ENCODE assay signal across 2 cellular contexts in the genomic region with DNA sequence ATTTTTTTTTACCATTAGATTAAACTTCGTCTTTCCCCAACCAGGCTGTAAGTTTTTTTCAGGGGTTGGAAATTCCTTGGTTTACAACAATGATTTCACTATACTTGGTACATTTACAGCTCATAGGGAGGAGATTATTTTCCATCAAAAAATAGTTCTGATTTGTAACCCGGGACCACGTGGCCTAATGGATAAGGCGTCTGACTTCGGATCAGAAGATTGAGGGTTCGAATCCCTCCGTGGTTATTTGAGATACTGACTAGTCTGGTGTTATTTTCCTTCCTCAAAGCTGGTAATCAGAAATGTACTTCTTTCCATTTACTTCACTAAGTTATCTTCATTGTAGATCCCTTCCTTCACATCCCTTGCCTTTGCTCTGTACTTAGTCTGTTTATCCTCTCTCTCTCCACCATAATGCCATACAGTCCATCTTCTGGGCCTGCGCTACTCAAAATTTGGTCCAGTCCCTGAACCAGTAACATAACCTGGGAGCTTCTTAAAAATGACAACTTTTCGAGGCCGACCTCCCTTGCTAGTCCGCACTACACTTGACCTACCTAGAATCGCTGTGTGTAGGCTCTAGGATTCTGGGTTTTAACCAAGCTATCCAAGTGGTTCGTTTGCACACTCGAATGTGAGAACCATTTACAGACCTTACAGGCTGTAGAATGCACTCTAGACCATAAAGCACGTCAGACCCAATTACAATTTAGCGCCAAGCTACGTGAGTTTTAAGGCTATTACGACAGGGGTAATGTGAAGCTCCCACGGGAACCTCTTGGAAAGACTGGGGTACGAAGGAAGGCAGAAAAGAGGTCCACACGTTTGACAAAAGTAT.
TF ChIP-seq lines count a peak whose summit lies in the region.

No MANE protein-coding gene starts in this region.

TF ChIP-seq in HEK293, 187 proteins besides CTCF, POLR2A, EP300 and RAD21 (continued from another document):
- TF ChIP-seq PRDM2 (tag by site-specific recombination; IDR thresholded peaks at IDR 0.05; ENCODE audit: borderline replicate concordance) = no peak
- TF ChIP-seq WT1 (tag by site-specific recombination; IDR thresholded peaks at IDR 0.05) = peak; percentile 61; the same call in 1 of the 2 replicates

TF ChIP-seq in HepG2, 621 proteins besides CTCF, POLR2A, EP300 and RAD21 (continued from another document):
- TF ChIP-seq ZNF180 (CRISPR knock-in tag; IDR thresholded peaks at IDR 0.05; ENCODE audit: borderline replicate concordance, low read depth) (no peak), ZNF879 (CRISPR knock-in tag; IDR thresholded peaks at IDR 0.05) (no peak), ONECUT2 (CRISPR knock-in tag; IDR thresholded peaks at IDR 0.05) (peak; percentile 47; the same call in 1 of the 2 replicates), KAT8 (CRISPR knock-in tag; IDR thresholded peaks at IDR 0.05) (peak; percentile 59; the same call in 1 of the 2 replicates), ZBTB21 (CRISPR knock-in tag; IDR thresholded peaks at IDR 0.05) (no peak), YEATS2 (CRISPR knock-in tag; IDR thresholded peaks at IDR 0.05; ENCODE audit: borderline replicate concordance) (peak; percentile 36; the same call in 1 of the 2 replicates), SP4 (CRISPR knock-in tag; IDR thresholded peaks at IDR 0.05) (no peak), ZNF557 (CRISPR knock-in tag; IDR thresholded peaks at IDR 0.05) (0 out of 2 replicates have a peak, but pooled peaks have one; percentile 74), STAT5B (CRISPR knock-in tag; IDR thresholded peaks at IDR 0.05) (no peak), ZNF24 (IDR thresholded peaks at IDR 0.05) (peak; percentile 98), MNT (IDR thresholded peaks at IDR 0.05) (peak; percentile 60), LCORL (IDR thresholded peaks at IDR 0.05) (no peak), LCORL (CRISPR knock-in tag; IDR thresholded peaks at IDR 0.05) (0 out of 2 replicates have a peak, but pooled peaks have one; percentile 27), ZFX (CRISPR knock-in tag; IDR thresholded peaks at IDR 0.05; ENCODE audit: low read depth) (peak; percentile 11; the same call in 1 of the 2 replicates), ZBTB42 (CRISPR knock-in tag; IDR thresholded peaks at IDR 0.05) (no peak), ZNF552 (CRISPR knock-in tag; IDR thresholded peaks at IDR 0.05; ENCODE audit: borderline replicate concordance) (no peak), CAMTA2 (CRISPR knock-in tag; IDR thresholded peaks at IDR 0.05; ENCODE audit: borderline replicate concordance) (no peak), NR2F1 (CRISPR knock-in tag; IDR thresholded peaks at IDR 0.05) (peak in 1 of 2 experiments; percentile 17; a peak in 1 of 4 replicates), ZNF850 (CRISPR knock-in tag; conservative IDR thresholded peaks at IDR 0.05) (no peak), ZFAT (CRISPR knock-in tag; conservative IDR thresholded peaks at IDR 0.05) (0 out of 2 replicates have a peak, but pooled peaks have one; percentile 42)
- TF ChIP-seq, protein P1, sequence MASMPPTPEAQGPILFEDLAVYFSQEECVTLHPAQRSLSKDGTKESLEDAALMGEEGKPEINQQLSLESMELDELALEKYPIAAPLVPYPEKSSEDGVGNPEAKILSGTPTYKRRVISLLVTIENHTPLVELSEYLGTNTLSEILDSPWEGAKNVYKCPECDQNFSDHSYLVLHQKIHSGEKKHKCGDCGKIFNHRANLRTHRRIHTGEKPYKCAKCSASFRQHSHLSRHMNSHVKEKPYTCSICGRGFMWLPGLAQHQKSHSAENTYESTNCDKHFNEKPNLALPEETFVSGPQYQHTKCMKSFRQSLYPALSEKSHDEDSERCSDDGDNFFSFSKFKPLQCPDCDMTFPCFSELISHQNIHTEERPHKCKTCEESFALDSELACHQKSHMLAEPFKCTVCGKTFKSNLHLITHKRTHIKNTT (CRISPR knock-in tag; IDR thresholded peaks at IDR 0.05) = 0 out of 2 replicates have a peak, but pooled peaks have one; percentile 20
- TF ChIP-seq, protein P2, sequence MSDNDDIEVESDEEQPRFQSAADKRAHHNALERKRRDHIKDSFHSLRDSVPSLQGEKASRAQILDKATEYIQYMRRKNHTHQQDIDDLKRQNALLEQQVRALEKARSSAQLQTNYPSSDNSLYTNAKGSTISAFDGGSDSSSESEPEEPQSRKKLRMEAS (IDR thresholded peaks at IDR 0.05) = peak; percentile 52
- TF ChIP-seq, protein P3, sequence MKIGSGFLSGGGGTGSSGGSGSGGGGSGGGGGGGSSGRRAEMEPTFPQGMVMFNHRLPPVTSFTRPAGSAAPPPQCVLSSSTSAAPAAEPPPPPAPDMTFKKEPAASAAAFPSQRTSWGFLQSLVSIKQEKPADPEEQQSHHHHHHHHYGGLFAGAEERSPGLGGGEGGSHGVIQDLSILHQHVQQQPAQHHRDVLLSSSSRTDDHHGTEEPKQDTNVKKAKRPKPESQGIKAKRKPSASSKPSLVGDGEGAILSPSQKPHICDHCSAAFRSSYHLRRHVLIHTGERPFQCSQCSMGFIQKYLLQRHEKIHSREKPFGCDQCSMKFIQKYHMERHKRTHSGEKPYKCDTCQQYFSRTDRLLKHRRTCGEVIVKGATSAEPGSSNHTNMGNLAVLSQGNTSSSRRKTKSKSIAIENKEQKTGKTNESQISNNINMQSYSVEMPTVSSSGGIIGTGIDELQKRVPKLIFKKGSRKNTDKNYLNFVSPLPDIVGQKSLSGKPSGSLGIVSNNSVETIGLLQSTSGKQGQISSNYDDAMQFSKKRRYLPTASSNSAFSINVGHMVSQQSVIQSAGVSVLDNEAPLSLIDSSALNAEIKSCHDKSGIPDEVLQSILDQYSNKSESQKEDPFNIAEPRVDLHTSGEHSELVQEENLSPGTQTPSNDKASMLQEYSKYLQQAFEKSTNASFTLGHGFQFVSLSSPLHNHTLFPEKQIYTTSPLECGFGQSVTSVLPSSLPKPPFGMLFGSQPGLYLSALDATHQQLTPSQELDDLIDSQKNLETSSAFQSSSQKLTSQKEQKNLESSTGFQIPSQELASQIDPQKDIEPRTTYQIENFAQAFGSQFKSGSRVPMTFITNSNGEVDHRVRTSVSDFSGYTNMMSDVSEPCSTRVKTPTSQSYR (CRISPR knock-in tag; IDR thresholded peaks at IDR 0.05; ENCODE audit: borderline replicate concordance) = 0 out of 2 replicates have a peak, but pooled peaks have one; percentile 8
